In the genomic region with DNA sequence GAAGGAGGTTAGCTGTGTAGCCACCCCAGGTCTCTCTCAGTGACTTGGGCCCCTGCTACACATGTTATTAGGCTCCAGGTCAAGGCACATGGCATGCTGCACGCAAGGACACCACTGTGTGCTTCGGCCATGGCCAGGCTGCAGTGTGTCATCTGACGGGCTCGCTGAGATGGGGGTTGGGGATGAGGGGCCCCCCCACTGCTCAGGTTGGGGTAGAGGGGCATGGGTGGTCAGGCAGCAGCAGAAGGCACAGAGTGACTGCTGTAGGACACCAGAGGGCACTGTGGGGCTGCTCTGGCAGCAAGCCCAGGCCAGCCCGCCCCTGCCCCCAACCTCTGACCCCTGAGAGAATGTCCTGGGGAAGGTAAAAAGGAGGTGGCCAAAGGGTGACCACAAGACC, we compare ENCODE assay signal across 8 cellular contexts. TPM values are rescaled to one million over a fixed set of nuclear protein-coding genes. Genes with fewer than 3 reads are reported as not detected.
DNase-seq lines count a peak whose midpoint lies in the region; ATAC-seq and TF ChIP-seq lines count a peak whose summit lies in the region.

No MANE protein-coding gene starts in this region.

- CTCF ChIA-PET in naive thymus-derived CD4-positive, alpha-beta T cell (lab: Charles Lee), result interaction anchor here (0.8 to 1.2 kb wide), 3 partner anchors 13 to 377 kb away, joined by 3 to 6 read pairs (median 4); no protein-coding TSS in a partner anchor

- no peaks in the 10 kb centered on the region for H3K9me3 ChIP-seq in naive thymus-derived CD4-positive, alpha-beta T cell (ENCODE audit: control insufficient read depth in 2 of 3, low read length in 3 of 3)

- intact Hi-C loops in naive thymus-derived CD4-positive, alpha-beta T cell (cut with micrococcal nuclease), result loop anchor here in 1 of 2 donors (1.0 to 10.0 kb wide), 3 partner anchors 52 to 377 kb away; partner anchors contain the start of genes ELL and UBA52

- H3K4me3 ChIP-seq in HL-60 (replicated peaks; ENCODE audit: insufficient read depth, low read length), result no peak overlapping the region
- no peak overlapping the region for H3K4me3 ChIP-seq in naive thymus-derived CD4-positive, alpha-beta T cell (ENCODE audit: low read length)

- DNase-seq in Caki2 (ENCODE audit: low read depth), result peak; percentile 35
- DNase-seq in HL-60 (ENCODE audit: low read depth in 1 of 2, low spot score in 1 of 2), result peak in 1 of 2 experiments; percentile 20
- DNase-seq in naive thymus-derived CD4-positive, alpha-beta T cell, result no peak
- no peak for DNase-seq in NCI-H1436 treated with DMSO at 0.1 percent for 48 hours (lab: John Stamatoyannopoulos, UW)
- no peak for DNase-seq in NCI-H187 (lab: John Stamatoyannopoulos, UW)

- H3K27ac ChIP-seq in HL-60 (replicated peaks), result no peak overlapping the region
- no peak overlapping the region for H3K27ac ChIP-seq in naive thymus-derived CD4-positive, alpha-beta T cell (ENCODE audit: low read depth, low read length)

- TF ChIP-seq CTCF in HL-60 (IDR thresholded peaks at IDR 0.05; ENCODE audit: insufficient read depth, low read length), result peak; percentile 59
- TF ChIP-seq CTCF in brain (conservative IDR thresholded peaks at IDR 0.05), result peak; percentile 31 to 32

- no peaks in the 10 kb centered on the region for H3K27me3 ChIP-seq in HL-60 (ENCODE audit: insufficient read depth, poor library complexity, severe bottlenecking)
- no peaks in the 10 kb centered on the region for H3K27me3 ChIP-seq in naive thymus-derived CD4-positive, alpha-beta T cell (ENCODE audit: control insufficient read depth in 2 of 2, insufficient read depth in 2 of 2, low read length in 2 of 2)

- ATAC-seq in naive thymus-derived CD4-positive, alpha-beta T cell, result peak; percentile 33
- ATAC-seq in GM21723 (IDR thresholded peaks at IDR 0.05; ENCODE audit: unreplicated experiment), result no peak
- no peak for ATAC-seq in GM18868 (IDR thresholded peaks at IDR 0.05; ENCODE audit: unreplicated experiment)

- no peaks in the 10 kb centered on the region for H3K4me1 Mint-ChIP-seq in brain
- H3K4me1 Mint-ChIP-seq in naive thymus-derived CD4-positive, alpha-beta T cell, result peaks cover 4 to 21% (median 14%) of the 10 kb centered on the region in 7 donors

- H3K36me3 Mint-ChIP-seq in brain, result peaks cover 4% of the 10 kb centered on the region
- H3K36me3 Mint-ChIP-seq in naive thymus-derived CD4-positive, alpha-beta T cell, result peaks cover 0 to 3% (median 0%) of the 10 kb centered on the region in 5 donors

- in situ Hi-C loops in Caki2 (cut with HindIII; ENCODE audit: low pct_unique_long_range_greater_than_20kb, low sequenced_read_pairs), result no loop called here

- H3K4me1 ChIP-seq in naive thymus-derived CD4-positive, alpha-beta T cell (ENCODE audit: control insufficient read depth in 2 of 2, insufficient read depth in 2 of 2, low read length in 2 of 2), result peaks cover 0 to 27% of the 10 kb centered on the region in 2 donors

- POLR2A ChIA-PET in naive thymus-derived CD4-positive, alpha-beta T cell (lab: Charles Lee), result no interaction called here

- peaks cover 3 to 34% (median 4%) of the 10 kb centered on the region in 3 experiments for H3K36me3 ChIP-seq in naive thymus-derived CD4-positive, alpha-beta T cell (ENCODE audit: control insufficient read depth in 2 of 3, insufficient read depth in 3 of 3, low read length in 3 of 3)

- no peak overlapping the region for H3K4me3 Mint-ChIP-seq in brain
- no peak overlapping the region for H3K4me3 Mint-ChIP-seq in naive thymus-derived CD4-positive, alpha-beta T cell

- H3K27me3 Mint-ChIP-seq in brain, result no peaks in the 10 kb centered on the region
- no peaks in the 10 kb centered on the region for H3K27me3 Mint-ChIP-seq in naive thymus-derived CD4-positive, alpha-beta T cell

- no peaks in the 10 kb centered on the region for H3K9me3 Mint-ChIP-seq in brain
- no peaks in the 10 kb centered on the region for H3K9me3 Mint-ChIP-seq in naive thymus-derived CD4-positive, alpha-beta T cell

- H3K27ac Mint-ChIP-seq in brain, result no peak overlapping the region
- no peak overlapping the region for H3K27ac Mint-ChIP-seq in naive thymus-derived CD4-positive, alpha-beta T cell

RNA-seq across cellular contexts. Expression of gene ISYNA1, which starts 32.2 kb away (rescaled TPM):
- total RNA-seq in Caki2 (2014; rRNA removed; shearing (Covaris generic); ENCODE audit: low replicate concordance), result 118 and 155 TPM in 2 replicates
- 120 TPM for polyA plus RNA-seq in brain (ENCODE audit: insufficient read depth, low read depth, low replicate concordance)
- total RNA-seq in naive thymus-derived CD4-positive, alpha-beta T cell, result 10 to 100 TPM in 4 of 5 experiments, 1 to 10 TPM in 1; 9.5 to 42.5 (median 42.0) TPM
- 10 to 100 TPM; 21.9 to 29.0 TPM for polyA plus RNA-seq in naive thymus-derived CD4-positive, alpha-beta T cell

RNA-seq across cellular contexts. Expression of gene SSBP4, which starts 51.0 kb away (rescaled TPM):
- total RNA-seq in Caki2 (2014; rRNA removed; shearing (Covaris generic); ENCODE audit: low replicate concordance), result 87.5 and 106 TPM in 2 replicates
- 93.3 TPM for polyA plus RNA-seq in brain (ENCODE audit: insufficient read depth, low read depth, low replicate concordance)
- total RNA-seq in naive thymus-derived CD4-positive, alpha-beta T cell, result 100 to 1,000 TPM in 1 of 5 experiments, 10 to 100 TPM in 4; 27.0 to 185 (median 40.7) TPM
- polyA plus RNA-seq in naive thymus-derived CD4-positive, alpha-beta T cell, result 10 to 100 TPM; 33.5 to 42.8 TPM

RNA-seq across cellular contexts. Expression of gene ELL, which starts 51.7 kb away (rescaled TPM):
- total RNA-seq in Caki2 (2014; rRNA removed; shearing (Covaris generic); ENCODE audit: low replicate concordance), result 8.4 and 26.0 TPM in 2 replicates
- 4.9 TPM for polyA plus RNA-seq in brain (ENCODE audit: insufficient read depth, low read depth, low replicate concordance)
- 10 to 100 TPM; 18.9 to 70.4 (median 25.0) TPM for total RNA-seq in naive thymus-derived CD4-positive, alpha-beta T cell
- 10 to 100 TPM in 1 of 2 donors, 1 to 10 TPM in 1; 8.9 to 12.6 TPM for polyA plus RNA-seq in naive thymus-derived CD4-positive, alpha-beta T cell
